Comparison of ENCODE assay signal across 12 cellular contexts in the genomic region with DNA sequence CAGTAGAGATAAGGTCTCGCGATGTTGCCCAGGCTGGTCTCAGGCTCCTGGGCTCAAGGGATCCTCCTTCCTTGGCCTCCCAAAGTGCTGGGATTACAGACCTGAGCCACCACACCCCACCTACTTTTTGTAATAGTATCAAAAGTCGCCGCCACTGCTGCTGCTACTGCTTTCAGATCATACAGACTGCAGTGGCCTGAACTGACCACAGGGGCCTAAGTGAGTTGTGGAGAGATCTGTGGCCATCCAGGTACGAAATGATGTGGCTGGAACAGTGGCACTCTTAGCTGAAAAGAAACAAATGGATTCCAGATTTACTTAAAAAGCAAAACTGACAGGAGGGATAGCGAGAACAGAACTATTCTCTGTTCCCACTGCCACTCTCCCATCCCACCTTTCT. TPM values are rescaled to one million over a fixed set of nuclear protein-coding genes. Genes with fewer than 3 reads are reported as not detected.
DNase-seq lines count a peak whose midpoint lies in the region; ATAC-seq, FAIRE-seq and TF ChIP-seq lines count a peak whose summit lies in the region.
"Had no signal": no experiment of that assay in that cellular context is flagged by ENCODE, and none has a peak within 500 bp of the region (broad histone marks: within the 10 kb centered on the region; RNA-seq: fewer than 3 reads in every experiment).

No MANE protein-coding gene starts in this region.

- H3K4me1 ChIP-seq in small intestine (ENCODE audit: control insufficient read depth in 2 of 2, insufficient read depth in 1 of 2, low read depth in 1 of 2, low read length in 1 of 2) = no peaks in the 10 kb centered on the region

- no peak for FAIRE-seq in small intestine (lab: Jason Lieb, UNC)

- no peaks in the 10 kb centered on the region for H3K27me3 ChIP-seq in small intestine (ENCODE audit: control insufficient read depth in 2 of 2, insufficient read depth in 2 of 2, low read length in 2 of 2)

- H3K36me3 ChIP-seq in small intestine (ENCODE audit: control insufficient read depth in 2 of 2, insufficient read depth in 2 of 2, low read length in 2 of 2) = no peaks in the 10 kb centered on the region

- no peaks in the 10 kb centered on the region for H3K9me3 ChIP-seq in small intestine (ENCODE audit: control insufficient read depth, low read depth)

- no peak overlapping the region for H3K27ac ChIP-seq in small intestine (ENCODE audit: low read depth in 1 of 2, low read length in 1 of 2)

- 68 to 73% (median 71%) methylated on average over 6 of the region's 6 CpGs for WGBS in small intestine, 3 donors

- ATAC-seq in HG03520 (IDR thresholded peaks at IDR 0.05; ENCODE audit: unreplicated experiment) = no peak

- peak; percentile 34 for DNase-seq in DMS53 (lab: John Stamatoyannopoulos, UW)
- no peak for DNase-seq in DMS53 treated with DMSO at 0.1 percent for 48 hours (lab: John Stamatoyannopoulos, UW; ENCODE audit: unreplicated experiment)
- DNase-seq in M059J (ENCODE audit: low read depth) = peak; percentile 5
- DNase-seq in choroid plexus epithelial cell (ENCODE audit: low read depth) = peak; percentile 38
- DNase-seq in retinal pigment epithelial cell (ENCODE audit: low read depth) = no peak
- no peak for DNase-seq in NCI-H446 (lab: John Stamatoyannopoulos, UW)
- no peak for DNase-seq in small intestine
- DNase-seq: effector CD8-positive, alpha-beta T cell; NCI-H1048; NCI-H748 treated with DMSO at 0.1 percent for 48 hours had no signal

- H3K4me3 ChIP-seq in choroid plexus epithelial cell (ENCODE audit: low read depth, low read length) = no peak overlapping the region
- no peak overlapping the region for H3K4me3 ChIP-seq in retinal pigment epithelial cell (ENCODE audit: low read length)
- H3K4me3 ChIP-seq in small intestine (ENCODE audit: low read depth in 1 of 2, low read length in 2 of 2) = no peak overlapping the region

- TF ChIP-seq CTCF in choroid plexus epithelial cell (conservative IDR thresholded peaks at IDR 0.05; ENCODE audit: low read depth, low read length) = peak; percentile 55
- peak; percentile 42 for TF ChIP-seq CTCF in retinal pigment epithelial cell (conservative IDR thresholded peaks at IDR 0.05; ENCODE audit: low read depth, low read length)

RNA-seq across cellular contexts. Expression of gene POMC, which starts 32.9 kb away (rescaled TPM):
- not detected in 2 replicates for total RNA-seq in M059J (2014; rRNA removed; shearing (Covaris generic))
- 1 to 10 TPM in 1 of 3 donors, under 1 TPM in 2; 0.67 to 2.9 (median 0.81) TPM for polyA plus RNA-seq in small intestine
- total RNA-seq: A172 had no signal

Comparison
In these comparisons a context has a peak if more than half of its experiments do, and no peak if none do; other contexts are left out.
1. DNase-seq: peak in DMS53 (single experiment), M059J (single experiment) and choroid plexus epithelial cell (single experiment); none in DMS53 treated with DMSO at 0.1 percent for 48 hours (single experiment), retinal pigment epithelial cell (single experiment), NCI-H446 (0 of 2) and small intestine (single experiment).